In genomic region chr2:68716539-68716938, GRCh38 we compare ENCODE assay signal across 18 cellular contexts. TPM values are rescaled to one million over a fixed set of nuclear protein-coding genes. Genes with fewer than 3 reads are reported as not detected.
DNase-seq lines count a peak whose midpoint lies in the region; ATAC-seq and TF ChIP-seq lines count a peak whose summit lies in the region.
"Had no signal": no experiment of that assay in that cellular context is flagged by ENCODE, and none has a peak within 500 bp of the region (broad histone marks: within the 10 kb centered on the region; RNA-seq: fewer than 3 reads in every experiment).

No MANE protein-coding gene starts in this region.

- no peaks in the 10 kb centered on the region for H3K9me3 ChIP-seq in spleen
- no peaks in the 10 kb centered on the region for H3K9me3 ChIP-seq in vagina
- H3K9me3 ChIP-seq: ascending aorta, stomach, upper lobe of left lung had no signal

- intact Hi-C loops in activated CD4-positive, alpha-beta T cell treated with anti-CD3 and anti-CD28 coated beads, Interleukin-2, amount 10 ng/mL, durations not matched to agents 24 days and 14 days (cut with micrococcal nuclease) = loop anchor here (2.0 to 5.0 kb wide), 4 partner anchors 122 to 329 kb away; partner anchors contain the start of genes APLF and FBXO48
- intact Hi-C loops in activated T-helper 2 cell treated with anti-CD3 and anti-CD28 coated beads, Interferon-gamma antibody, Interleukin-2, Interleukin-4, amounts not matched to agents 10 μg/mL and 5 μg/mL and 100 μg/mL, durations not matched to agents 14 hours and 24 hours and 36 hours (cut with micrococcal nuclease) = loop anchor here (1.0 to 10.0 kb wide), 8 partner anchors 26 to 1351 kb away; partner anchors contain the start of genes APLF and FBXO48
- intact Hi-C loops in spleen (cut with DNase I; ENCODE audit: low total_unique reads) = no loop called here
- intact Hi-C loops in left cardiac atrium (cut with DNase I) = loop anchor here in 1 of 2 donors (10.0 kb wide), 1 partner anchor 252 kb away; the partner anchor contains the start of genes APLF and FBXO48
- intact Hi-C loops in vagina (cut with DNase I) = no loop called here

- H3K36me3 Mint-ChIP-seq in activated CD4-positive, alpha-beta T cell treated with anti-CD3 and anti-CD28 coated beads, Interleukin-2, amount 10 ng/mL, durations not matched to agents 24 days and 14 days (ENCODE audit: low read depth) = no peaks in the 10 kb centered on the region
- no peaks in the 10 kb centered on the region for H3K36me3 Mint-ChIP-seq in IgD-negative memory B cell
- no peaks in the 10 kb centered on the region for H3K36me3 Mint-ChIP-seq in activated T-helper 2 cell treated with anti-CD3 and anti-CD28 coated beads, Interferon-gamma antibody, Interleukin-2, Interleukin-4, amounts not matched to agents 10 μg/mL and 5 μg/mL and 100 μg/mL, durations not matched to agents 14 hours and 24 hours and 36 hours (ENCODE audit: low read depth)

- H3K27me3 Mint-ChIP-seq in activated CD4-positive, alpha-beta T cell treated with anti-CD3 and anti-CD28 coated beads, Interleukin-2, amount 10 ng/mL, durations not matched to agents 24 days and 14 days = no peaks in the 10 kb centered on the region
- H3K27me3 Mint-ChIP-seq in IgD-negative memory B cell = no peaks in the 10 kb centered on the region
- H3K27me3 Mint-ChIP-seq in activated T-helper 2 cell treated with anti-CD3 and anti-CD28 coated beads, Interferon-gamma antibody, Interleukin-2, Interleukin-4, amounts not matched to agents 10 μg/mL and 5 μg/mL and 100 μg/mL, durations not matched to agents 14 hours and 24 hours and 36 hours (ENCODE audit: low read depth) = no peaks in the 10 kb centered on the region

- WGBS in spleen, 5 donors = 39 to 53% (median 47%) methylated on average over 6 of the region's 6 CpGs

- H3K27me3 ChIP-seq in spleen (replicated peaks in 1 of 7) (no peaks in the 10 kb centered on the region), vagina (no peaks in the 10 kb centered on the region)
- H3K27me3 ChIP-seq: ascending aorta, hepatocyte, stomach, upper lobe of left lung had no signal

- H3K36me3 ChIP-seq in spleen = no peaks in the 10 kb centered on the region
- H3K36me3 ChIP-seq in vagina = no peaks in the 10 kb centered on the region
- H3K36me3 ChIP-seq: ascending aorta, stomach, upper lobe of left lung had no signal

- H3K27ac Mint-ChIP-seq in activated CD4-positive, alpha-beta T cell treated with anti-CD3 and anti-CD28 coated beads, Interleukin-2, amount 10 ng/mL, durations not matched to agents 24 days and 14 days = peak overlapping the region; percentile 41
- peak overlapping the region; percentile 36 to 94 (median 53) for H3K27ac Mint-ChIP-seq in IgD-negative memory B cell
- peak overlapping the region; percentile 74 for H3K27ac Mint-ChIP-seq in activated T-helper 2 cell treated with anti-CD3 and anti-CD28 coated beads, Interferon-gamma antibody, Interleukin-2, Interleukin-4, amounts not matched to agents 10 μg/mL and 5 μg/mL and 100 μg/mL, durations not matched to agents 14 hours and 24 hours and 36 hours

- TF ChIP-seq CTCF in spleen (IDR thresholded peaks at IDR 0.05 in 8 of 11, conservative IDR thresholded peaks at IDR 0.05 in 3 of 11) (no peak), vagina (IDR thresholded peaks at IDR 0.05) (no peak)

- peak overlapping the region; percentile 47 for H3K4me3 Mint-ChIP-seq in activated CD4-positive, alpha-beta T cell treated with anti-CD3 and anti-CD28 coated beads, Interleukin-2, amount 10 ng/mL, durations not matched to agents 24 days and 14 days
- H3K4me3 Mint-ChIP-seq in IgD-negative memory B cell = peak overlapping the region in 1 of 4 donors; percentile 6
- H3K4me3 Mint-ChIP-seq in activated T-helper 2 cell treated with anti-CD3 and anti-CD28 coated beads, Interferon-gamma antibody, Interleukin-2, Interleukin-4, amounts not matched to agents 10 μg/mL and 5 μg/mL and 100 μg/mL, durations not matched to agents 14 hours and 24 hours and 36 hours (ENCODE audit: low read depth) = no peak overlapping the region
- H3K4me3 Mint-ChIP-seq: activated T-cell treated with anti-CD3 and anti-CD28 coated beads, Interleukin-2, amount 50 U/mL, for 4 hours had no signal

- H3K4me1 Mint-ChIP-seq in activated CD4-positive, alpha-beta T cell treated with anti-CD3 and anti-CD28 coated beads, Interleukin-2, amount 10 ng/mL, durations not matched to agents 24 days and 14 days = peaks cover 82% of the 10 kb centered on the region
- peaks cover 48 to 67% (median 59%) of the 10 kb centered on the region in 3 donors for H3K4me1 Mint-ChIP-seq in IgD-negative memory B cell
- H3K4me1 Mint-ChIP-seq in activated T-helper 2 cell treated with anti-CD3 and anti-CD28 coated beads, Interferon-gamma antibody, Interleukin-2, Interleukin-4, amounts not matched to agents 10 μg/mL and 5 μg/mL and 100 μg/mL, durations not matched to agents 14 hours and 24 hours and 36 hours (ENCODE audit: low read depth) = peaks cover 76% of the 10 kb centered on the region

- peak overlapping the region in 7 of 8 donors; percentile 0 to 84 (median 75) for H3K27ac ChIP-seq in spleen
- H3K27ac ChIP-seq in vagina = no peak overlapping the region
- H3K27ac ChIP-seq: ascending aorta, hepatocyte, stomach, upper lobe of left lung had no signal

- TF ChIP-seq POLR2A in spleen (IDR thresholded peaks at IDR 0.05) = no peak
- no peak for TF ChIP-seq POLR2A in vagina (IDR thresholded peaks at IDR 0.05)

- H3K4me3 ChIP-seq in spleen = no peak overlapping the region
- H3K4me3 ChIP-seq in vagina = no peak overlapping the region
- H3K4me3 ChIP-seq: ascending aorta, hepatocyte, stomach, upper lobe of left lung had no signal

- ATAC-seq in left cardiac atrium = no peak
- ATAC-seq: Right ventricle myocardium inferior had no signal

- DNase-seq in activated CD4-positive, alpha-beta T cell treated with anti-CD3 and anti-CD28 coated beads, Interleukin-2, amount 10 ng/mL, durations not matched to agents 24 days and 14 days = peak; percentile 58
- no peak for DNase-seq in activated CD4-positive, alpha-beta T cell treated with anti-CD3 and anti-CD28 coated beads for 4 hours
- DNase-seq in activated T-helper 2 cell treated with anti-CD3 and anti-CD28 coated beads, Interferon-gamma antibody, Interleukin-2, Interleukin-4, amounts not matched to agents 10 μg/mL and 5 μg/mL and 100 μg/mL, durations not matched to agents 14 hours and 24 hours and 36 hours (ENCODE audit: low spot score) = no peak
- no peak for DNase-seq in spleen
- DNase-seq in left cardiac atrium = no peak
- DNase-seq in vagina (ENCODE audit: extremely low spot score in 2 of 2) = no peak
- no peak for DNase-seq in amygdala (lab: John Stamatoyannopoulos, UW)
- DNase-seq: activated CD4-positive, CD25-positive, alpha-beta regulatory T cell; activated T-cell treated with anti-CD3 and anti-CD28 coated beads, Interleukin-2, amount 50 U/mL, for 4 hours; NCI-H2029; stomach; upper lobe of left lung had no signal

- H3K9me3 Mint-ChIP-seq in activated CD4-positive, alpha-beta T cell treated with anti-CD3 and anti-CD28 coated beads, Interleukin-2, amount 10 ng/mL, durations not matched to agents 24 days and 14 days = no peaks in the 10 kb centered on the region
- H3K9me3 Mint-ChIP-seq in IgD-negative memory B cell = no peaks in the 10 kb centered on the region
- no peaks in the 10 kb centered on the region for H3K9me3 Mint-ChIP-seq in activated T-helper 2 cell treated with anti-CD3 and anti-CD28 coated beads, Interferon-gamma antibody, Interleukin-2, Interleukin-4, amounts not matched to agents 10 μg/mL and 5 μg/mL and 100 μg/mL, durations not matched to agents 14 hours and 24 hours and 36 hours
- H3K9me3 Mint-ChIP-seq: activated T-cell treated with anti-CD3 and anti-CD28 coated beads, Interleukin-2, amount 50 U/mL, for 4 hours had no signal

- H3K4me1 ChIP-seq in spleen = peaks cover 24 to 73% (median 56%) of the 10 kb centered on the region in 6 donors
- H3K4me1 ChIP-seq in vagina = no peaks in the 10 kb centered on the region
- H3K4me1 ChIP-seq: ascending aorta had no signal

RNA-seq across cellular contexts. Expression of gene ARHGAP25, which starts 18.1 kb away (rescaled TPM):
- 37.8 and 42.2 TPM in 2 replicates for total RNA-seq in activated CD4-positive, alpha-beta T cell treated with anti-CD3 and anti-CD28 coated beads, Interleukin-2, amount 10 ng/mL, durations not matched to agents 24 days and 14 days
- polyA plus RNA-seq in IgD-negative memory B cell = 217 TPM
- total RNA-seq in activated T-helper 2 cell treated with anti-CD3 and anti-CD28 coated beads, Interferon-gamma antibody, Interleukin-2, Interleukin-4, amounts not matched to agents 10 μg/mL and 5 μg/mL and 100 μg/mL, durations not matched to agents 14 hours and 24 hours and 36 hours = 39.9 and 41.3 TPM in 2 replicates
- total RNA-seq in spleen = 100 to 1,000 TPM; 119 to 173 (median 144) TPM
- 100 to 1,000 TPM in 2 of 3 donors, 10 to 100 TPM in 1; 72.0 to 111 (median 103) TPM for polyA plus RNA-seq in spleen
- total RNA-seq in left cardiac atrium = 10 to 100 TPM in 1 of 2 donors, 1 to 10 TPM in 1; 6.8 to 11.0 TPM
- 9.6 TPM for total RNA-seq in vagina
- total RNA-seq: HepG2 had no signal
- polyA plus RNA-seq: HepG2, neural cell had no signal

Comparison
In these comparisons a context has a peak if more than half of its experiments do, and no peak if none do; other contexts are left out.
1. intact Hi-C loops: an anchor here in activated CD4-positive, alpha-beta T cell treated with anti-CD3 and anti-CD28 coated beads, Interleukin-2, amount 10 ng/mL, durations not matched to agents 24 days and 14 days (2.0 to 5.0 kb wide) and activated T-helper 2 cell treated with anti-CD3 and anti-CD28 coated beads, Interferon-gamma antibody, Interleukin-2, Interleukin-4, amounts not matched to agents 10 μg/mL and 5 μg/mL and 100 μg/mL, durations not matched to agents 14 hours and 24 hours and 36 hours (1.0 to 10.0 kb wide); none called in spleen and vagina.